ENCODE assay signal across 23 cellular contexts in genomic region chr7:47931005-47931787, GRCh38.
"Had no signal": no experiment of that assay in that cellular context is flagged by ENCODE, and none has a peak within 500 bp of the region (broad histone marks: within the 10 kb centered on the region; RNA-seq: fewer than 3 reads in every experiment).

No MANE protein-coding gene starts in this region.

- DNase-seq: activated CD4-positive, alpha-beta T cell treated with anti-CD3 and anti-CD28 coated beads for 1 hour; activated CD4-positive, alpha-beta T cell treated with anti-CD3 and anti-CD28 coated beads, Interleukin-2, amount 50 U/mL, for 1 hour; activated CD8-positive, alpha-beta T cell treated with anti-CD3 and anti-CD28 coated beads, Interleukin-2, amount 10 ng/mL, durations not matched to agents 7 days and 5 days; activated gamma-delta T cell treated with Interleukin-2 at 50 U/mL for 16 hours; activated T-cell treated with anti-CD3 and anti-CD28 coated beads, Interleukin-2, amount 50 U/mL, for 1 hour; adrenal gland; cerebellar nuclear complex; hypothalamus; left ventricle myocardium superior; nephron progenitor cell; nucleus accumbens; right lobe of liver; small intestine; stimulated activated CD4-positive, alpha-beta T cell treated with anti-CD3 and anti-CD28 coated beads, Interleukin-15, amount 100 ng/mL, for 24 hours; stomach; T-helper 1 cell; T-helper 9 cell; transverse colon had no signal

- H3K9me3 ChIP-seq: adrenal gland, ascending aorta, right lobe of liver, stomach, transverse colon had no signal

- H3K27ac Mint-ChIP-seq: activated CD8-positive, alpha-beta T cell treated with anti-CD3 and anti-CD28 coated beads, Interleukin-2, amount 10 ng/mL, durations not matched to agents 7 days and 5 days; activated naive CD4-positive, alpha-beta T cell treated with anti-CD3 and anti-CD28 coated beads, Interleukin-2, amount 50 U/mL, for 72 hours; memory B cell; nephron progenitor cell; stimulated activated memory B cell treated with anti-CD40 and anti-IgM and Interleukin-4, amounts not matched to agents 10 μg/mL and 1 μg/mL and 100 μg/mL, for 72 hours had no signal

- H3K4me3 ChIP-seq: adrenal gland, ascending aorta, right lobe of liver, stomach, transverse colon had no signal

- H3K27me3 ChIP-seq: adrenal gland, ascending aorta, right lobe of liver, stomach, transverse colon had no signal

- H3K4me1 ChIP-seq: adrenal gland, right lobe of liver, stomach, transverse colon had no signal

- H3K4me3 Mint-ChIP-seq: activated CD8-positive, alpha-beta T cell treated with anti-CD3 and anti-CD28 coated beads, Interleukin-2, amount 10 ng/mL, durations not matched to agents 7 days and 5 days; memory B cell; nephron progenitor cell; stimulated activated memory B cell treated with anti-CD40 and anti-IgM and Interleukin-4, amounts not matched to agents 10 μg/mL and 1 μg/mL and 100 μg/mL, for 72 hours had no signal

- H3K9me3 Mint-ChIP-seq: activated naive CD4-positive, alpha-beta T cell treated with anti-CD3 and anti-CD28 coated beads, Interleukin-2, amount 50 U/mL, for 72 hours; memory B cell; stimulated activated memory B cell treated with anti-CD40 and anti-IgM and Interleukin-4, amounts not matched to agents 10 μg/mL and 1 μg/mL and 100 μg/mL, for 72 hours had no signal

- H3K27ac ChIP-seq: adrenal gland, epithelial cell of prostate, right lobe of liver, stomach, transverse colon had no signal

- ATAC-seq: activated CD8-positive, alpha-beta T cell treated with anti-CD3 and anti-CD28 coated beads, Interleukin-2, amount 10 ng/mL, durations not matched to agents 7 days and 5 days; activated naive CD4-positive, alpha-beta T cell treated with anti-CD3 and anti-CD28 coated beads, Interleukin-2, amount 50 U/mL, for 72 hours; stimulated activated memory B cell treated with anti-CD40 and anti-IgM and Interleukin-4, amounts not matched to agents 10 μg/mL and 1 μg/mL and 100 μg/mL, for 72 hours had no signal

- H3K36me3 ChIP-seq: adrenal gland, ascending aorta, right lobe of liver, stomach, transverse colon had no signal

- H3K36me3 Mint-ChIP-seq: activated naive CD4-positive, alpha-beta T cell treated with anti-CD3 and anti-CD28 coated beads, Interleukin-2, amount 50 U/mL, for 72 hours; stimulated activated memory B cell treated with anti-CD40 and anti-IgM and Interleukin-4, amounts not matched to agents 10 μg/mL and 1 μg/mL and 100 μg/mL, for 72 hours had no signal
